In the genomic region with DNA sequence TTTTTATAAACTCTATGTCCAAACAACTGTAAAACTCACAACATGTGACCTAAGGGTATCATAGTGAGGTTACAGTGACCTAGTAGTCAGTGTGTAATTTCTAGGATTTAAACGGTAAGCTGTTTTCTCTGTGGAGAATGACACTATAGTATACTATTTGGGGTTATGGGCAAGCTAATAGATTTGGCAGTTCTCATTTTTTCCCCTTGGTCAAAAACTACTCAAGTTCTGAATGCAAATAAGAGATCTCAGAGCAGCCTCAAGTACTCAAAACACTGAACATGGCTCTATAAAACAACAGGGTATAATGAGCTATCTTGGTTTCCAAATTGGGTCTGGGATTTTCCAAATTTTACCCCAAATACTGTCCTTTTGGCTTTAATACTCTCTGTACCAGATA, we compare ENCODE assay signal across 11 cellular contexts.
DNase-seq lines count a peak whose midpoint lies in the region; ATAC-seq and TF ChIP-seq lines count a peak whose summit lies in the region.
"Had no signal": no experiment of that assay in that cellular context is flagged by ENCODE, and none has a peak within 500 bp of the region (broad histone marks: within the 10 kb centered on the region; RNA-seq: fewer than 3 reads in every experiment).

No MANE protein-coding gene starts in this region.

- peaks cover 5% of the 10 kb centered on the region for H3K36me3 Mint-ChIP-seq in Calu3 (ENCODE audit: insufficient read depth, unreplicated experiment)
- no peaks in the 10 kb centered on the region for H3K36me3 Mint-ChIP-seq in nephron (ENCODE audit: low read depth)

- TF ChIP-seq CTCF in Calu3 (IDR thresholded peaks at IDR 0.05; ENCODE audit: unreplicated experiment) (no peak), colonic mucosa (IDR thresholded peaks at IDR 0.05) (no peak), nephron (IDR thresholded peaks at IDR 0.05; ENCODE audit: unreplicated experiment in 3 of 3) (no peak)

- H3K4me3 ChIP-seq in HUES48 (ENCODE audit: low read depth, low read length) (peak overlapping the region; percentile 7; the same call in 1 of the 2 replicates), colonic mucosa (no peak overlapping the region)

- no TSS peak for BruUV-seq in Calu3 (replicated peaks; lab: Mats Ljungman, UMichigan)

- H3K9ac ChIP-seq in HUES48 (ENCODE audit: low read depth, low read length) (peak overlapping the region; percentile 29; the same call in 1 of the 2 replicates), colonic mucosa (ENCODE audit: low read depth in 2 of 2, low read length in 2 of 2) (no peak overlapping the region)

- CTCF ChIA-PET in Calu3 (lab: Charles Lee), result interaction anchor here (0.6 to 2.0 kb wide), 13 partner anchors 9 to 1520 kb away, joined by 3 to 13 read pairs (median 3); partner anchors contain the start of genes IVNS1ABP and TPR

- peaks cover 5% of the 10 kb centered on the region for H3K9me3 Mint-ChIP-seq in Calu3 (ENCODE audit: low read depth, unreplicated experiment)
- H3K9me3 Mint-ChIP-seq in nephron, result peaks cover 16% of the 10 kb centered on the region

- DNase-seq in Calu3, result no peak
- DNase-seq in colonic mucosa, result no peak
- no peak for DNase-seq in SIG-M5 (lab: John Stamatoyannopoulos, UW)
- no peak for DNase-seq in left colon
- DNase-seq: activated CD4-positive, alpha-beta memory T cell treated with anti-CD3 and anti-CD28 coated beads, Interleukin-2, amount 10 ng/mL, durations not matched to agents 7 days and 5 days; NCI-H510A treated with DMSO at 0.1 percent for 48 hours; posterior cingulate gyrus had no signal

- H3K27ac ChIP-seq in HUES48 (ENCODE audit: low read depth, low read length) (peak overlapping the region; percentile 98), colonic mucosa (peak overlapping the region; percentile 66)

- H3K4me1 ChIP-seq in HUES48 (ENCODE audit: control insufficient read depth, insufficient read depth, low read length) (peaks cover 29% of the 10 kb centered on the region), colonic mucosa (no peaks in the 10 kb centered on the region)

- H3K27ac Mint-ChIP-seq in Calu3 (ENCODE audit: unreplicated experiment) (peak overlapping the region; percentile 30), nephron (peak overlapping the region; percentile 68 to 95 (median 86))
- H3K27ac Mint-ChIP-seq: activated CD4-positive, alpha-beta memory T cell treated with anti-CD3 and anti-CD28 coated beads, Interleukin-2, amount 10 ng/mL, durations not matched to agents 7 days and 5 days had no signal

- H3K4me1 Mint-ChIP-seq in Calu3 (ENCODE audit: low read depth, unreplicated experiment) (peaks cover 51% of the 10 kb centered on the region), nephron (peaks cover 32% of the 10 kb centered on the region)

- H3K9me3 ChIP-seq in HUES48 (ENCODE audit: control insufficient read depth, insufficient read depth, low read length) (peaks cover 30% of the 10 kb centered on the region), colonic mucosa (peaks cover 4% of the 10 kb centered on the region)

- H3K27me3 Mint-ChIP-seq in Calu3 (ENCODE audit: unreplicated experiment), result no peaks in the 10 kb centered on the region
- no peaks in the 10 kb centered on the region for H3K27me3 Mint-ChIP-seq in nephron (ENCODE audit: low read depth)
- H3K27me3 Mint-ChIP-seq: activated CD4-positive, alpha-beta memory T cell treated with anti-CD3 and anti-CD28 coated beads, Interleukin-2, amount 10 ng/mL, durations not matched to agents 7 days and 5 days had no signal

- H3K4me3 Mint-ChIP-seq in Calu3 (ENCODE audit: low read depth, unreplicated experiment), result peak overlapping the region; percentile 6
- no peak overlapping the region for H3K4me3 Mint-ChIP-seq in nephron
- H3K4me3 Mint-ChIP-seq: activated CD4-positive, alpha-beta memory T cell treated with anti-CD3 and anti-CD28 coated beads, Interleukin-2, amount 10 ng/mL, durations not matched to agents 7 days and 5 days had no signal

- ATAC-seq in GM19395 (IDR thresholded peaks at IDR 0.05; ENCODE audit: unreplicated experiment) (no peak), left colon (no peak), GM21423 (IDR thresholded peaks at IDR 0.05; ENCODE audit: unreplicated experiment) (no peak)

- H3K36me3 ChIP-seq in HUES48 (ENCODE audit: control insufficient read depth, insufficient read depth, low read length) (0 out of 2 replicates have a peak, but pooled peaks cover 4% of the 10 kb centered on the region), colonic mucosa (no peaks in the 10 kb centered on the region)

- H3K27me3 ChIP-seq in HUES48 (ENCODE audit: control insufficient read depth, insufficient read depth, low read length), result no peaks in the 10 kb centered on the region
- no peaks in the 10 kb centered on the region for H3K27me3 ChIP-seq in colonic mucosa

- intact Hi-C loops in Calu3 (cut with micrococcal nuclease; ENCODE audit: unreplicated experiment), result loop anchor here (2.0 kb wide), 1 partner anchor 79 kb away; no protein-coding TSS in a partner anchor
- intact Hi-C loops in colonic mucosa (cut with DNase I), result no loop called here
- intact Hi-C loops in left colon (cut with DNase I, micrococcal nuclease), result no loop called here
